Comparison of ENCODE assay signal across 31 cellular contexts in the genomic region with DNA sequence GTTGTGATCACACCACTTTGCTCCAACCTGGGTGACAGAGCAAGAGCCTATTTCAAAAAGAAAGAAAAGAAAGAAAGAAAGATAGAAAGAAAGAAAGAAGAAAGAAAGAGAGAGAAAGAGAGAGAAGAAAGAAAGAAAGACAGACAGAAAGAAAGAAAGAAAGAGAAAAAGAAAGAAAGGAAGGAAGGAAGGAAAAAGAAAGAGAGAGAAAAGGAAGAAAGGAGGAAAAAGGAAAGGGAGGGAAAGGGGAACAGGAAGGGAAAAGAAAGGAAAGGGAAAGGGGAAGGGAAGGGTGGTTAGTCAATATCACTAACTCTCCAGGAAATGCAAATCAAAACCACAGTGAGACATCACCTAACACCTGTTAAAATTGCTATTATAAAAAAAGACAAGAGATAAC. TPM values are rescaled to one million over a fixed set of nuclear protein-coding genes. Genes with fewer than 3 reads are reported as not detected.
"Had no signal": no experiment of that assay in that cellular context is flagged by ENCODE, and none has a peak within 500 bp of the region (broad histone marks: within the 10 kb centered on the region; RNA-seq: fewer than 3 reads in every experiment).

No MANE protein-coding gene starts in this region.

- H3K4me3 Mint-ChIP-seq: mesothelial cell of epicardium, naive B cell, natural killer cell, nephron progenitor cell had no signal

- H3K36me3 Mint-ChIP-seq: mesothelial cell of epicardium, naive B cell, natural killer cell had no signal

- H3K4me3 ChIP-seq: hepatocyte, left ventricle myocardium inferior, lung, ovary, right atrium auricular region, right lobe of liver, smooth muscle cell, stomach, testis, thyroid gland, transverse colon, upper lobe of left lung, vagina had no signal

- DNase-seq: islet precursor cell; left ventricle myocardium inferior; mesendoderm; naive B cell; natural killer cell; nephron progenitor cell; ovary; right lobe of liver; stimulated activated CD4-positive, alpha-beta T cell treated with anti-CD3 and anti-CD28 coated beads, Interleukin-1b, Interleukin-23, amount 100 ng/mL, for 48 hours; stimulated activated CD4-positive, alpha-beta T cell treated with anti-CD3 and anti-CD28 coated beads, Interleukin-4, amount 100 ng/mL, for 1 hour; stimulated activated naive CD4-positive, alpha-beta T cell; stomach; testis; thyroid gland; transverse colon; upper lobe of left lung had no signal

- H3K4me1 ChIP-seq: left ventricle myocardium inferior, right atrium auricular region, right lobe of liver, stomach, testis, thyroid gland, transverse colon, upper lobe of left lung, vagina had no signal

- H3K79me2 ChIP-seq: hepatocyte had no signal

- H3K4me2 ChIP-seq: hepatocyte, smooth muscle cell had no signal

- H3K27me3 ChIP-seq: hepatocyte, ovary, right atrium auricular region, right lobe of liver, stomach, testis, thyroid gland, transverse colon, upper lobe of left lung, vagina had no signal

- H3K27ac Mint-ChIP-seq: mesothelial cell of epicardium, naive B cell, natural killer cell, nephron progenitor cell, progenitor cell of endocrine pancreas had no signal

- H3K36me3 ChIP-seq: left ventricle myocardium inferior, ovary, right atrium auricular region, right lobe of liver, stomach, thyroid gland, transverse colon, upper lobe of left lung, vagina had no signal

- H2AFZ ChIP-seq: hepatocyte had no signal

- H3K9me3 ChIP-seq: left ventricle myocardium inferior, ovary, right atrium auricular region, right lobe of liver, stomach, testis, thyroid gland, upper lobe of left lung, vagina had no signal

- H3K9me3 Mint-ChIP-seq: mesothelial cell of epicardium, natural killer cell, nephron progenitor cell had no signal

- H3K4me1 Mint-ChIP-seq: mesothelial cell of epicardium, naive B cell, natural killer cell, nephron progenitor cell had no signal

- H3K27me3 Mint-ChIP-seq: naive B cell, progenitor cell of endocrine pancreas had no signal

- ATAC-seq: natural killer cell, right lobe of liver had no signal

- H3K27ac ChIP-seq: hepatocyte, left ventricle myocardium inferior, ovary, right atrium auricular region, right lobe of liver, stomach, testis, thyroid gland, transverse colon, upper lobe of left lung, vagina had no signal

RNA-seq across cellular contexts. Expression of gene OR5K4, which starts 18.2 kb away (rescaled TPM):
- total RNA-seq: hepatocyte, kidney epithelial cell, left ventricle myocardium inferior, lower leg skin, lung, mesothelial cell of epicardium, mononuclear cell, natural killer cell, omental fat pad, ovary, progenitor cell of endocrine pancreas, pulmonary artery endothelial cell, renal cortical epithelial cell, right atrium auricular region, right lobe of liver, skeletal muscle tissue, smooth muscle cell, stomach, testis, thyroid gland, transverse colon, upper lobe of left lung, urinary bladder, vagina had no signal
- polyA plus RNA-seq: hepatocyte, lung, ovary, smooth muscle cell, stomach, urinary bladder had no signal

RNA-seq across cellular contexts. Expression of gene OR5K3, which starts 18.6 kb away (rescaled TPM):
- total RNA-seq: hepatocyte, kidney epithelial cell, left ventricle myocardium inferior, lower leg skin, lung, mesothelial cell of epicardium, natural killer cell, omental fat pad, ovary, progenitor cell of endocrine pancreas, pulmonary artery endothelial cell, renal cortical epithelial cell, right atrium auricular region, right lobe of liver, skeletal muscle tissue, smooth muscle cell, stomach, testis, thyroid gland, transverse colon, upper lobe of left lung, urinary bladder, vagina had no signal
- polyA plus RNA-seq: hepatocyte, lung, ovary, smooth muscle cell, stomach, urinary bladder had no signal
